ENCODE assay signal across 33 cellular contexts in the genomic region with DNA sequence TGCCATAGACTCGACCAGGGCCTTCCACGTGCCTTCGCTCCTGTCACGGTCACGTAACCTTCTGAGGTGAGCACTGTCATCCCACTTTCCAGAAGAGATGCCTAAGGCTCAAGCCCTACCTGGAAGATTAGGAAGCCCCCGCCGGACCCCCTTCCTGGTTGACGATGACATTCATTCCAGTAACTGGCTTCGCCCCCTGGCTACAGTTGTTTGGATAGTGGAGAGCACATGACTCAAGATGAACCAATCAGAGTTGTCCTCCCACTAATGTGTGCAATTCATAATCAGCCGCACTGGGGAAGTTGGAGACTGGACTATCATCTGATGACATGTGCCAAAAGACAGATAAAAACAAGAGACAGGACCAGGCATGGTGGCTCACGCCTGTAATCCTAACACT.
"Had no signal": no experiment of that assay in that cellular context is flagged by ENCODE, and none has a peak within 500 bp of the region (broad histone marks: within the 10 kb centered on the region; RNA-seq: fewer than 3 reads in every experiment).

No MANE protein-coding gene starts in this region.

- DNase-seq: activated B cell treated with CpG ODN at 0.5 μM for 24 hours; activated CD4-positive, alpha-beta memory T cell treated with anti-CD3 and anti-CD28 coated beads for 36 hours; activated CD4-positive, alpha-beta T cell treated with anti-CD3 and anti-CD28 coated beads for 4 hours; activated CD4-positive, alpha-beta T cell treated with anti-CD3 and anti-CD28 coated beads, Interleukin-2, amount 10 ng/mL, durations not matched to agents 24 days and 14 days; activated CD4-positive, alpha-beta T cell treated with anti-CD3 and anti-CD28 coated beads, Interleukin-2, amount 50 U/mL, for 1 hour; activated CD4-positive, alpha-beta T cell treated with anti-CD3 and anti-CD28 coated beads, Interleukin-2, amount 50 U/mL, for 4 hours; activated CD4-positive, CD25-positive, alpha-beta regulatory T cell treated with anti-CD3 and anti-CD28 coated beads, Interleukin-2, amount 50 U/mL, for 72 hours; activated CD8-positive, alpha-beta memory T cell treated with anti-CD3 and anti-CD28 coated beads, Interleukin-2, amount 50 U/mL, for 4 hours; activated CD8-positive, alpha-beta T cell treated with anti-CD3 and anti-CD28 coated beads for 36 hours; activated effector memory CD4-positive, alpha-beta T cell treated with anti-CD3 and anti-CD28 coated beads, Interleukin-2, amount 50 U/mL, for 16 hours; activated gamma-delta T cell treated with Interleukin-2 at 50 U/mL for 16 hours; activated naive CD4-positive, alpha-beta T cell; activated naive CD4-positive, alpha-beta T cell treated with anti-CD3 and anti-CD28 coated beads for 36 hours; activated naive CD4-positive, alpha-beta T cell treated with anti-CD3 and anti-CD28 coated beads, Interleukin-2, amount 50 U/mL, for 16 hours; activated naive CD8-positive, alpha-beta T cell treated with anti-CD3 and anti-CD28 coated beads for 36 hours; activated T-cell treated with anti-CD3 and anti-CD28 coated beads for 4 hours; activated T-cell treated with anti-CD3 and anti-CD28 coated beads, Interleukin-2, amount 50 U/mL, for 1 hour; activated T-cell treated with anti-CD3 and anti-CD28 coated beads, Interleukin-2, amount 50 U/mL, for 4 hours; activated T-cell treated with anti-CD3 and anti-CD28 coated beads, Interleukin-2, amount 50 U/mL, for 72 hours; adrenal gland; amniotic stem cell; aorta; body of pancreas; brain microvascular endothelial cell; cerebellar nuclear complex; T-helper 2 cell; T-helper 9 cell had no signal

- H3K27ac ChIP-seq: adrenal gland, body of pancreas, brain microvascular endothelial cell, breast epithelium, VCaP had no signal

- H3K27me3 ChIP-seq: body of pancreas, brain microvascular endothelial cell had no signal

- FAIRE-seq: astrocyte, TTC549 had no signal

- H3K9me3 ChIP-seq: adrenal gland, body of pancreas, breast epithelium had no signal

- ATAC-seq: activated CD8-positive, alpha-beta T cell treated with anti-CD3 and anti-CD28 coated beads for 36 hours; activated naive CD4-positive, alpha-beta T cell treated with anti-CD3 and anti-CD28 coated beads, Interleukin-2, amount 50 U/mL, for 72 hours; activated T-cell treated with anti-CD3 and anti-CD28 coated beads, Interleukin-2, amount 50 U/mL, for 4 hours; activated T-cell treated with anti-CD3 and anti-CD28 coated beads, Interleukin-2, amount 50 U/mL, for 72 hours; activated T-helper 17 cell treated with anti-CD3 and anti-CD28 coated beads, Interleukin-2, amount 50 U/mL, for 72 hours; body of pancreas had no signal

- H3K4me3 ChIP-seq: adrenal gland, body of pancreas, breast epithelium had no signal

- H3K36me3 ChIP-seq: adrenal gland, brain microvascular endothelial cell, breast epithelium had no signal

- H3K4me1 ChIP-seq: adrenal gland, body of pancreas, breast epithelium had no signal
